8 cellular contexts compared by ENCODE assay signal in the genomic region with DNA sequence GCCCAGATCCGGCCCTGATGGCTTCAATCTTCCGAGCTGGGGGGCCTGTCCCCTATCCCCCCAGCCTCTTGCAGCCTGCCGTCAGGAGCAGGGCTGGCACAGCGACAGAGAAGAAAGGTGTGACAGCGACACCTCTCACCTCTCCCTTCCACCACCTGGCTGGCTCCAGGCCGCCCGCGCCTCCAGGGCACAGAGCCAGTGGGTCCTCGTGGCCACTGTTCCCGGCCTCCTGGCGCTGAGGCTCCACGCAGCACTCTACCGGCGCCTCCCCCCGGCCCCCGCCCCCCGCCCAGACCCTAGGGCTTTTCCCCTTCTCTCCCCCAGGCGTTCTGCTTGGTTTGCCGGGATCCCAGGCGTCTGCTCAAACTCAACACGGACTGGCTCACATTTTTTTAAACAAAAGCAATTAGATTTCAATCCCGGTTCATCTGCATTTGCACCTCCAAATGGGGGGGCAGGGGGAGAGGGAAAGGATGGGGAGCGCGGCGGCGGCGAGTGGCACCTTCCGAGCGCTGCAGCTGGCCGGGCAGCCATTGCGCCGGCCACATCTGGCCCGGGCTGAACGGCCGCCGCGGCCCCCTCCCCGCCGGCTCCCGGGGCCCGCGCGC. TPM values are rescaled to one million over a fixed set of nuclear protein-coding genes. Genes with fewer than 3 reads are reported as not detected.
DNase-seq lines count a peak whose midpoint lies in the region; ATAC-seq and TF ChIP-seq lines count a peak whose summit lies in the region.

No MANE protein-coding gene starts in this region.

- H3K9me3 ChIP-seq in Loucy (ENCODE audit: insufficient read depth, low read depth, low read length), result no peaks in the 10 kb centered on the region
- no peaks in the 10 kb centered on the region for H3K9me3 ChIP-seq in parathyroid adenoma (ENCODE audit: control insufficient read depth, low read length)

- H3K79me2 ChIP-seq in Loucy (ENCODE audit: insufficient read depth, low read length) (peaks cover 23% of the 10 kb centered on the region; the same call in 1 of the 2 replicates), parathyroid adenoma (no peaks in the 10 kb centered on the region)

- no peaks in the 10 kb centered on the region for H3K36me3 Mint-ChIP-seq in brain

- no peak for ATAC-seq in GM18873 (IDR thresholded peaks at IDR 0.05; ENCODE audit: low FRiP score, unreplicated experiment)

- H3K9ac ChIP-seq in Loucy (ENCODE audit: low read depth, low read length, poor library complexity, severe bottlenecking) (peak overlapping the region; percentile 56), parathyroid adenoma (no peak overlapping the region)

- TF ChIP-seq CTCF in Loucy (conservative IDR thresholded peaks at IDR 0.05; ENCODE audit: low read length) (no peak), brain (conservative IDR thresholded peaks at IDR 0.05) (no peak), parathyroid adenoma (IDR thresholded peaks at IDR 0.05) (no peak)

- no peak overlapping the region for H3K27ac ChIP-seq in parathyroid adenoma

- H3K4me1 Mint-ChIP-seq in brain, result peaks cover 54% of the 10 kb centered on the region

- H3K4me3 ChIP-seq in Loucy (ENCODE audit: low read length, poor library complexity, severe bottlenecking) (peak overlapping the region; percentile 63), parathyroid adenoma (ENCODE audit: low read depth, low read length) (no peak overlapping the region)

- no peaks in the 10 kb centered on the region for H3K9me2 ChIP-seq in Loucy (replicated peaks; ENCODE audit: low read depth, low read length)

- H4K20me1 ChIP-seq in Loucy (ENCODE audit: insufficient read depth, low read length, poor library complexity, severe bottlenecking), result no peaks in the 10 kb centered on the region

- H3K27me3 ChIP-seq in Loucy (ENCODE audit: insufficient read depth, low read length, poor library complexity, severe bottlenecking) (no peaks in the 10 kb centered on the region), parathyroid adenoma (ENCODE audit: control insufficient read depth, insufficient read depth, low read length) (peaks cover 6% of the 10 kb centered on the region)

- peaks cover 0 to 8% (median 5%) of the 10 kb centered on the region in 5 experiments for H3K9me3 Mint-ChIP-seq in brain

- DNase-seq in NCI-H2107 treated with DMSO at 0.1 percent for 48 hours (lab: John Stamatoyannopoulos, UW; ENCODE audit: unreplicated experiment) (peak; percentile 43), NCI-H2107 (lab: John Stamatoyannopoulos, UW) (no peak), SIG-M5 (lab: John Stamatoyannopoulos, UW) (no peak), HUDEP-2 (lab: John Stamatoyannopoulos, UW; ENCODE audit: unreplicated experiment in 76 of 76) (no peak)

- H3F3A ChIP-seq in Loucy (ENCODE audit: low read depth), result 0 out of 2 replicates have a peak, but pooled peaks cover 6% of the 10 kb centered on the region

- peak overlapping the region; percentile 83 to 88 (median 86) for H3K4me3 Mint-ChIP-seq in brain

- peaks cover 53% of the 10 kb centered on the region for H3K4me1 ChIP-seq in Loucy (ENCODE audit: insufficient read depth, low read length, poor library complexity, severe bottlenecking)
- H3K4me1 ChIP-seq in parathyroid adenoma, result peaks cover 20% of the 10 kb centered on the region

- H2AFZ ChIP-seq in Loucy (ENCODE audit: low read length) (no peak overlapping the region), parathyroid adenoma (no peak overlapping the region)

- peaks cover 48% of the 10 kb centered on the region for H3K27me3 Mint-ChIP-seq in brain

- H3K36me3 ChIP-seq in Loucy (ENCODE audit: insufficient read depth, low read length) (no peaks in the 10 kb centered on the region), parathyroid adenoma (ENCODE audit: control insufficient read depth, insufficient read depth, low read length) (no peaks in the 10 kb centered on the region)

- peak overlapping the region in 3 of 5 experiments; percentile 91 to 97 (median 95) for H3K27ac Mint-ChIP-seq in brain

- H3K4me2 ChIP-seq in Loucy (ENCODE audit: low read depth, low read length, poor library complexity, severe bottlenecking) (peak overlapping the region; percentile 34), parathyroid adenoma (ENCODE audit: low read length) (peak overlapping the region; percentile 54)

RNA-seq across cellular contexts. Expression of a gene that starts 12.8 kb away (rescaled TPM):
- 9.4 TPM for polyA plus RNA-seq in brain (ENCODE audit: insufficient read depth, low read depth, low replicate concordance)

RNA-seq across cellular contexts. Expression of a gene that starts 29.6 kb away (rescaled TPM):
- polyA plus RNA-seq in brain (ENCODE audit: insufficient read depth, low read depth, low replicate concordance), result 30.6 TPM

RNA-seq across cellular contexts. Expression of a gene that starts 31.7 kb away (rescaled TPM):
- polyA plus RNA-seq in brain (ENCODE audit: insufficient read depth, low read depth, low replicate concordance), result 36.4 TPM
